Comparison of ENCODE assay signal across 17 cellular contexts in genomic region chr12:50563434-50563787, GRCh38. TPM values are rescaled to one million over a fixed set of nuclear protein-coding genes. Genes with fewer than 3 reads are reported as not detected.
DNase-seq lines count a peak whose midpoint lies in the region; ATAC-seq and TF ChIP-seq lines count a peak whose summit lies in the region.
"Had no signal": no experiment of that assay in that cellular context is flagged by ENCODE, and none has a peak within 500 bp of the region (broad histone marks: within the 10 kb centered on the region; RNA-seq: fewer than 3 reads in every experiment).

No MANE protein-coding gene starts in this region.

- 100% methylated on average over 1 of the region's 1 CpG for WGBS in suprapubic skin

- POLR2A ChIA-PET in PC-9 (lab: Charles Lee; ENCODE audit: unreplicated experiment), result interaction anchor here (0.6 to 0.7 kb wide), 3 partner anchors 14 to 396 kb away, joined by 3 to 9 read pairs (median 5); no protein-coding TSS in a partner anchor

- intact Hi-C loops in Calu3 (cut with micrococcal nuclease; ENCODE audit: unreplicated experiment) (no loop called here), PC-9 (cut with micrococcal nuclease; ENCODE audit: unreplicated experiment) (no loop called here), ascending aorta (cut with DNase I) (no loop called here)

- H3K27ac Mint-ChIP-seq in Calu3 (ENCODE audit: unreplicated experiment) (no peak overlapping the region), memory B cell (peak overlapping the region; percentile 67)

- DNase-seq in Calu3 (no peak), PC-9 (no peak), memory B cell (ENCODE audit: low spot score in 2 of 2) (no peak), NCI-H446 (lab: John Stamatoyannopoulos, UW) (no peak), NCI-H1417 treated with DMSO at 0.1 percent for 48 hours (lab: John Stamatoyannopoulos, UW) (no peak), ascending aorta (ENCODE audit: low spot score in 2 of 2) (no peak), suprapubic skin (ENCODE audit: low spot score in 2 of 2) (no peak)
- DNase-seq: GDM1, GM23248, Kasumi-1, MM.1S, NCI-H1105, NCI-H187, NCI-H226, NCI-H526, RPMI8226 had no signal

- H4K20me1 ChIP-seq in PC-9 (ENCODE audit: insufficient read depth), result no peaks in the 10 kb centered on the region

- peaks cover 80% of the 10 kb centered on the region for H3K79me2 ChIP-seq in PC-9 (ENCODE audit: low read depth)

- H3K4me1 Mint-ChIP-seq in Calu3 (ENCODE audit: low read depth, unreplicated experiment), result peaks cover 54% of the 10 kb centered on the region
- H3K4me1 Mint-ChIP-seq in memory B cell, result peaks cover 43% of the 10 kb centered on the region

- BruUV-seq in Calu3 (replicated peaks; lab: Mats Ljungman, UMichigan) (no TSS peak), PC-9 (replicated peaks; lab: Mats Ljungman, UMichigan) (no TSS peak)

- no peak for ATAC-seq in memory B cell (ENCODE audit: low read depth)
- ATAC-seq: GM12878 had no signal

- peaks cover 4% of the 10 kb centered on the region for H3K36me3 Mint-ChIP-seq in Calu3 (ENCODE audit: insufficient read depth, unreplicated experiment)
- H3K36me3 Mint-ChIP-seq in memory B cell, result peaks cover 4% of the 10 kb centered on the region

- no peaks in the 10 kb centered on the region for H3K27me3 ChIP-seq in PC-9 (ENCODE audit: insufficient read depth, low read depth)
- no peaks in the 10 kb centered on the region for H3K27me3 ChIP-seq in ascending aorta
- H3K27me3 ChIP-seq in suprapubic skin, result no peaks in the 10 kb centered on the region

- H3K4me3 ChIP-seq in PC-9 (no peak overlapping the region), ascending aorta (no peak overlapping the region), suprapubic skin (no peak overlapping the region)
- H3K4me3 ChIP-seq: GM12878, GM23248 had no signal

- TF ChIP-seq EP300 in suprapubic skin (IDR thresholded peaks at IDR 0.05), result no peak

- H3K4me2 ChIP-seq in PC-9, result no peak overlapping the region

- peak overlapping the region; percentile 37 for H3K27ac ChIP-seq in PC-9
- no peak overlapping the region for H3K27ac ChIP-seq in ascending aorta
- H3K27ac ChIP-seq in suprapubic skin, result no peak overlapping the region
- H3K27ac ChIP-seq: GM23248 had no signal

- TF ChIP-seq CTCF in Calu3 (IDR thresholded peaks at IDR 0.05; ENCODE audit: unreplicated experiment), result no peak
- TF ChIP-seq CTCF in PC-9 (conservative IDR thresholded peaks at IDR 0.05), result no peak
- TF ChIP-seq CTCF in ascending aorta (IDR thresholded peaks at IDR 0.05), result no peak
- no peak for TF ChIP-seq CTCF in suprapubic skin (IDR thresholded peaks at IDR 0.05)

- CTCF ChIA-PET in Calu3 (lab: Charles Lee), result interaction anchor here (0.6 kb wide), 2 partner anchors 28 to 52 kb away, joined by 4 to 5 read pairs; no protein-coding TSS in a partner anchor
- CTCF ChIA-PET in PC-9 (lab: Charles Lee), result no interaction called here

- H3K9me3 Mint-ChIP-seq in Calu3 (ENCODE audit: low read depth, unreplicated experiment) (no peaks in the 10 kb centered on the region), memory B cell (no peaks in the 10 kb centered on the region)

- peak overlapping the region; percentile 17 for H3K4me3 Mint-ChIP-seq in Calu3 (ENCODE audit: low read depth, unreplicated experiment)
- no peak overlapping the region for H3K4me3 Mint-ChIP-seq in memory B cell

- H3K36me3 ChIP-seq in PC-9 (ENCODE audit: low read depth) (no peaks in the 10 kb centered on the region), ascending aorta (no peaks in the 10 kb centered on the region), suprapubic skin (no peaks in the 10 kb centered on the region)

- peaks cover 40% of the 10 kb centered on the region for H3F3A ChIP-seq in PC-9 (ENCODE audit: insufficient read depth, low read depth)

- H3K9me3 ChIP-seq in PC-9 (ENCODE audit: insufficient read depth, low read depth) (no peaks in the 10 kb centered on the region), ascending aorta (no peaks in the 10 kb centered on the region), suprapubic skin (no peaks in the 10 kb centered on the region)

- no peaks in the 10 kb centered on the region for H3K27me3 Mint-ChIP-seq in Calu3 (ENCODE audit: unreplicated experiment)
- H3K27me3 Mint-ChIP-seq in memory B cell, result no peaks in the 10 kb centered on the region

- no peak overlapping the region for H2AFZ ChIP-seq in PC-9
- H2AFZ ChIP-seq: GM23248 had no signal

- H3K9me2 ChIP-seq in PC-9 (ENCODE audit: insufficient read depth), result no peaks in the 10 kb centered on the region

- TF ChIP-seq POLR2A in suprapubic skin (IDR thresholded peaks at IDR 0.05), result no peak

- H3K4me1 ChIP-seq in PC-9 (replicated peaks; ENCODE audit: insufficient read depth) (peaks cover 13% of the 10 kb centered on the region), ascending aorta (peaks cover 0 to 8% of the 10 kb centered on the region in 2 donors), suprapubic skin (peaks cover 32% of the 10 kb centered on the region)

RNA-seq across cellular contexts. Expression of gene DIP2B, which starts 58.6 kb away (rescaled TPM):
- total RNA-seq in Calu3 (2022), result 22.8 and 24.5 TPM in 2 replicates
- 29.0 and 29.4 TPM in 2 replicates for total RNA-seq in PC-9 (2021)
- total RNA-seq in ascending aorta, result 8.5 TPM
- 10 to 100 TPM; 68.6 to 97.2 (median 73.7) TPM for total RNA-seq in suprapubic skin
